Comparison of ENCODE assay signal across 10 cellular contexts in genomic region chr4:135371137-135371536, GRCh38.
A peak's percentile ranks its signal among the peaks of the same experiment; 100 is the strongest.
DNase-seq lines count a peak whose midpoint lies in the region; ATAC-seq and TF ChIP-seq lines count a peak whose summit lies in the region.
"Had no signal": no experiment of that assay in that cellular context is flagged by ENCODE, and none has a peak within 500 bp of the region (broad histone marks: within the 10 kb centered on the region; RNA-seq: fewer than 3 reads in every experiment).

No MANE protein-coding gene starts in this region.

- no peaks in the 10 kb centered on the region for H3F3A ChIP-seq in smooth muscle cell (ENCODE audit: low read depth)

- H3K9me3 ChIP-seq in smooth muscle cell (replicated peaks; ENCODE audit: low read depth), result no peaks in the 10 kb centered on the region

- no peak overlapping the region for H3K4me3 Mint-ChIP-seq in activated CD4-positive, alpha-beta memory T cell treated with anti-CD3 and anti-CD28 coated beads for 36 hours
- H3K4me3 Mint-ChIP-seq in activated CD4-positive, alpha-beta memory T cell treated with anti-CD3 and anti-CD28 coated beads, Interleukin-2, amount 10 ng/mL, durations not matched to agents 7 days and 5 days, result no peak overlapping the region
- H3K4me3 Mint-ChIP-seq: IgD-negative memory B cell had no signal

- intact Hi-C loops in activated CD4-positive, alpha-beta memory T cell treated with anti-CD3 and anti-CD28 coated beads for 36 hours (cut with micrococcal nuclease), result loop anchor here (10.0 kb wide), 1 partner anchor 1494 kb away; no protein-coding TSS in a partner anchor

- H3K4me3 ChIP-seq in HL-60 (replicated peaks; ENCODE audit: insufficient read depth, low read length) (no peak overlapping the region), smooth muscle cell (no peak overlapping the region), foreskin fibroblast (ENCODE audit: low read depth in 1 of 2, low read length in 2 of 2) (no peak overlapping the region)

- no peaks in the 10 kb centered on the region for H4K20me1 ChIP-seq in smooth muscle cell (ENCODE audit: low read depth)

- TF ChIP-seq CTCF in HL-60 (IDR thresholded peaks at IDR 0.05; ENCODE audit: insufficient read depth, low read length) (peak; percentile 32), smooth muscle cell (IDR thresholded peaks at IDR 0.05; ENCODE audit: borderline replicate concordance, insufficient read depth, poor library complexity, severe bottlenecking) (peak; percentile 3), foreskin fibroblast (IDR thresholded peaks at IDR 0.05; ENCODE audit: low read depth, low read length) (no peak)

- H3K27me3 ChIP-seq in HL-60 (ENCODE audit: insufficient read depth, poor library complexity, severe bottlenecking), result no peaks in the 10 kb centered on the region
- H3K27me3 ChIP-seq in smooth muscle cell (ENCODE audit: low read depth), result no peaks in the 10 kb centered on the region

- WGBS in smooth muscle cell (ENCODE audit: low lambda C conversion rate), result 71% methylated on average over 4 of the region's 4 CpGs

- no peak overlapping the region for H3K27ac Mint-ChIP-seq in activated CD4-positive, alpha-beta memory T cell treated with anti-CD3 and anti-CD28 coated beads for 36 hours
- no peak overlapping the region for H3K27ac Mint-ChIP-seq in activated CD4-positive, alpha-beta memory T cell treated with anti-CD3 and anti-CD28 coated beads, Interleukin-2, amount 10 ng/mL, durations not matched to agents 7 days and 5 days
- H3K27ac Mint-ChIP-seq: IgD-negative memory B cell had no signal

- H3K9ac ChIP-seq in smooth muscle cell (ENCODE audit: low read depth), result no peak overlapping the region

- H2AFZ ChIP-seq in smooth muscle cell (ENCODE audit: low read depth), result no peak overlapping the region

- H3K36me3 Mint-ChIP-seq in activated CD4-positive, alpha-beta memory T cell treated with anti-CD3 and anti-CD28 coated beads for 36 hours, result no peaks in the 10 kb centered on the region
- no peaks in the 10 kb centered on the region for H3K36me3 Mint-ChIP-seq in activated CD4-positive, alpha-beta memory T cell treated with anti-CD3 and anti-CD28 coated beads, Interleukin-2, amount 10 ng/mL, durations not matched to agents 7 days and 5 days (ENCODE audit: low read depth)
- H3K36me3 Mint-ChIP-seq: IgD-negative memory B cell had no signal

- peaks cover 8% of the 10 kb centered on the region for H3K9me3 Mint-ChIP-seq in activated CD4-positive, alpha-beta memory T cell treated with anti-CD3 and anti-CD28 coated beads for 36 hours
- peaks cover 7% of the 10 kb centered on the region for H3K9me3 Mint-ChIP-seq in activated CD4-positive, alpha-beta memory T cell treated with anti-CD3 and anti-CD28 coated beads, Interleukin-2, amount 10 ng/mL, durations not matched to agents 7 days and 5 days

- H3K36me3 ChIP-seq in smooth muscle cell (ENCODE audit: low read depth), result no peaks in the 10 kb centered on the region

- H3K4me1 Mint-ChIP-seq in activated CD4-positive, alpha-beta memory T cell treated with anti-CD3 and anti-CD28 coated beads for 36 hours (ENCODE audit: low read depth), result no peaks in the 10 kb centered on the region
- H3K4me1 Mint-ChIP-seq in activated CD4-positive, alpha-beta memory T cell treated with anti-CD3 and anti-CD28 coated beads, Interleukin-2, amount 10 ng/mL, durations not matched to agents 7 days and 5 days, result no peaks in the 10 kb centered on the region
- H3K4me1 Mint-ChIP-seq: IgD-negative memory B cell had no signal

- POLR2A ChIA-PET in activated CD4-positive, alpha-beta memory T cell treated with anti-CD3 and anti-CD28 coated beads for 36 hours (lab: Charles Lee), result no interaction called here
- POLR2A ChIA-PET in activated CD4-positive, alpha-beta memory T cell treated with anti-CD3 and anti-CD28 coated beads, Interleukin-2, amount 10 ng/mL, durations not matched to agents 7 days and 5 days (lab: Charles Lee), result no interaction called here

- no peaks in the 10 kb centered on the region for H3K4me1 ChIP-seq in smooth muscle cell (ENCODE audit: low read depth)

- no peaks in the 10 kb centered on the region for H3K27me3 Mint-ChIP-seq in activated CD4-positive, alpha-beta memory T cell treated with anti-CD3 and anti-CD28 coated beads for 36 hours
- no peaks in the 10 kb centered on the region for H3K27me3 Mint-ChIP-seq in activated CD4-positive, alpha-beta memory T cell treated with anti-CD3 and anti-CD28 coated beads, Interleukin-2, amount 10 ng/mL, durations not matched to agents 7 days and 5 days
- H3K27me3 Mint-ChIP-seq: IgD-negative memory B cell had no signal

- no peaks in the 10 kb centered on the region for H3K79me2 ChIP-seq in smooth muscle cell (ENCODE audit: low read depth)

- H3K27ac ChIP-seq in HL-60 (replicated peaks), result no peak overlapping the region
- H3K27ac ChIP-seq in smooth muscle cell (ENCODE audit: low read depth), result no peak overlapping the region

- peak; percentile 10 for DNase-seq in activated CD4-positive, alpha-beta memory T cell treated with anti-CD3 and anti-CD28 coated beads for 36 hours
- DNase-seq in activated CD4-positive, alpha-beta memory T cell treated with anti-CD3 and anti-CD28 coated beads, Interleukin-2, amount 10 ng/mL, durations not matched to agents 7 days and 5 days, result no peak
- peak in 1 of 2 experiments; percentile 15 for DNase-seq in HL-60 (ENCODE audit: low read depth in 1 of 2, low spot score in 1 of 2)
- DNase-seq in smooth muscle cell (lab: John Stamatoyannopoulos, UW; ENCODE audit: unreplicated experiment), result no peak
- no peak for DNase-seq in foreskin fibroblast
- DNase-seq in stimulated activated naive CD4-positive, alpha-beta T cell (lab: John Stamatoyannopoulos, UW), result no peak
- DNase-seq: NCI-H510A treated with DMSO at 0.1 percent for 48 hours had no signal

- CTCF ChIA-PET in activated CD4-positive, alpha-beta memory T cell treated with anti-CD3 and anti-CD28 coated beads for 36 hours (lab: Charles Lee), result no interaction called here
- CTCF ChIA-PET in activated CD4-positive, alpha-beta memory T cell treated with anti-CD3 and anti-CD28 coated beads, Interleukin-2, amount 10 ng/mL, durations not matched to agents 7 days and 5 days (lab: Charles Lee), result interaction anchor here (0.8 to 0.9 kb wide), 2 partner anchors 43 to 1493 kb away, joined by 3 read pairs; no protein-coding TSS in a partner anchor

- no peak overlapping the region for H3K4me2 ChIP-seq in smooth muscle cell

- peak; percentile 25; the same call in 1 of the 3 replicates for ATAC-seq in SK-N-SH treated with all-trans-retinoic acid at 6 μM for 48 hours
- no peak for ATAC-seq in HG03354 (IDR thresholded peaks at IDR 0.05; ENCODE audit: poor library complexity, severe bottlenecking, unreplicated experiment)

TF ChIP-seq in SK-N-SH treated with all-trans-retinoic acid at 6 μM for 48 hours, 23 proteins besides CTCF, POLR2A, EP300 and RAD21:
- no peak for TF ChIP-seq GLIS3 (CRISPR knock-in tag; IDR thresholded peaks at IDR 0.05)
- TF ChIP-seq PPARA (CRISPR knock-in tag; IDR thresholded peaks at IDR 0.05; ENCODE audit: borderline replicate concordance), result no peak
- no peak for TF ChIP-seq ARNTL (CRISPR knock-in tag; IDR thresholded peaks at IDR 0.05; ENCODE audit: borderline replicate concordance, low read depth)
- no peak for TF ChIP-seq CSDC2 (CRISPR knock-in tag; IDR thresholded peaks at IDR 0.05)
- no peak for TF ChIP-seq ZNF565 (CRISPR knock-in tag; conservative IDR thresholded peaks at IDR 0.05; ENCODE audit: low read depth)
- TF ChIP-seq TCF4 (CRISPR knock-in tag; IDR thresholded peaks at IDR 0.05; ENCODE audit: borderline replicate concordance), result no peak
- no peak for TF ChIP-seq SNAI2 (CRISPR knock-in tag; IDR thresholded peaks at IDR 0.05)
